12 cellular contexts compared by ENCODE assay signal in genomic region chr22:45006101-45006872, GRCh38. TPM values are rescaled to one million over a fixed set of nuclear protein-coding genes. Genes with fewer than 3 reads are reported as not detected.
DNase-seq lines count a peak whose midpoint lies in the region; ATAC-seq and TF ChIP-seq lines count a peak whose summit lies in the region.
"Had no signal": no experiment of that assay in that cellular context is flagged by ENCODE, and none has a peak within 500 bp of the region (broad histone marks: within the 10 kb centered on the region; RNA-seq: fewer than 3 reads in every experiment).

No MANE protein-coding gene starts in this region.

- peaks cover 54% of the 10 kb centered on the region for H3K27me3 Mint-ChIP-seq in Caco-2 (ENCODE audit: insufficient read depth, unreplicated experiment)
- H3K27me3 Mint-ChIP-seq in activated CD8-positive, alpha-beta T cell treated with anti-CD3 and anti-CD28 coated beads for 36 hours = peaks cover 51% of the 10 kb centered on the region

- CTCF ChIA-PET in Caco-2 (lab: Charles Lee) = interaction anchor here (1.3 to 2.0 kb wide), 2 partner anchors 31 to 84 kb away, joined by 4 read pairs; no protein-coding TSS in a partner anchor
- CTCF ChIA-PET in activated CD8-positive, alpha-beta T cell treated with anti-CD3 and anti-CD28 coated beads for 36 hours (lab: Charles Lee) = no interaction called here

- peak overlapping the region; percentile 40 for H3K4me3 ChIP-seq in Caco-2 (ENCODE audit: low read depth, low read length)
- H3K4me3 ChIP-seq in iPS DF 6.9 (ENCODE audit: low read length) = peak overlapping the region; percentile 69; the same call in 1 of the 2 replicates
- H3K4me3 ChIP-seq in prostate gland = peak overlapping the region; percentile 59 to 60
- H3K4me3 ChIP-seq in tibial artery = peak overlapping the region in 1 of 2 donors; percentile 52

- POLR2A ChIA-PET in Caco-2 (lab: Charles Lee) = interaction anchor here (0.7 kb wide), 1 partner anchor 37 kb away, joined by 3 read pairs; no protein-coding TSS in a partner anchor
- POLR2A ChIA-PET in activated CD8-positive, alpha-beta T cell treated with anti-CD3 and anti-CD28 coated beads for 36 hours (lab: Charles Lee) = interaction anchor here (0.5 kb wide), 1 partner anchor 137 kb away, joined by 3 read pairs; no protein-coding TSS in a partner anchor

- TF ChIP-seq POLR2A in prostate gland (IDR thresholded peaks at IDR 0.05) = no peak

- intact Hi-C loops in Caco-2 (cut with micrococcal nuclease; ENCODE audit: unreplicated experiment) = no loop called here
- intact Hi-C loops in activated CD8-positive, alpha-beta T cell treated with anti-CD3 and anti-CD28 coated beads for 36 hours (cut with micrococcal nuclease) = no loop called here
- intact Hi-C loops in prostate gland (cut with DNase I) = no loop called here
- intact Hi-C loops in tibial artery (cut with DNase I; ENCODE audit: low total_unique reads) = no loop called here

- H3K36me3 ChIP-seq in Caco-2 (ENCODE audit: control insufficient read depth, insufficient read depth, low read length) (no peaks in the 10 kb centered on the region), iPS DF 6.9 (ENCODE audit: control insufficient read depth, insufficient read depth, low read length) (peaks cover 5% of the 10 kb centered on the region), prostate gland (no peaks in the 10 kb centered on the region), tibial artery (no peaks in the 10 kb centered on the region)

- H3K9me3 ChIP-seq in Caco-2 (no peaks in the 10 kb centered on the region; the same call in 1 of the 2 replicates), iPS DF 6.9 (ENCODE audit: control insufficient read depth, insufficient read depth, low read length) (no peaks in the 10 kb centered on the region), prostate gland (no peaks in the 10 kb centered on the region), tibial artery (no peaks in the 10 kb centered on the region)

- H3K4me3 Mint-ChIP-seq in Caco-2 (ENCODE audit: unreplicated experiment) = peak overlapping the region; percentile 45
- H3K4me3 Mint-ChIP-seq in activated CD8-positive, alpha-beta T cell treated with anti-CD3 and anti-CD28 coated beads for 36 hours = peak overlapping the region; percentile 32

- H3K4me1 ChIP-seq in Caco-2 (peaks cover 4% of the 10 kb centered on the region), iPS DF 6.9 (ENCODE audit: control insufficient read depth, insufficient read depth, low read length) (peaks cover 2% of the 10 kb centered on the region; the same call in 1 of the 2 replicates), prostate gland (replicated peaks) (peaks cover 3% of the 10 kb centered on the region), tibial artery (peaks cover 0 to 49% (median 36%) of the 10 kb centered on the region in 4 donors)

- BruUV-seq in Caco-2 (replicated peaks; lab: Mats Ljungman, UMichigan) = no TSS peak

- H3K36me3 Mint-ChIP-seq in Caco-2 (ENCODE audit: insufficient read depth, unreplicated experiment) = peaks cover 5% of the 10 kb centered on the region
- no peaks in the 10 kb centered on the region for H3K36me3 Mint-ChIP-seq in activated CD8-positive, alpha-beta T cell treated with anti-CD3 and anti-CD28 coated beads for 36 hours (ENCODE audit: low read depth)

- no peaks in the 10 kb centered on the region for H3K27me3 ChIP-seq in Caco-2 (replicated peaks; ENCODE audit: control insufficient read depth, insufficient read depth, low read length)
- H3K27me3 ChIP-seq in iPS DF 6.9 (ENCODE audit: control insufficient read depth, insufficient read depth, low read length) = no peaks in the 10 kb centered on the region
- no peaks in the 10 kb centered on the region for H3K27me3 ChIP-seq in prostate gland (replicated peaks; ENCODE audit: insufficient read depth)
- peaks cover 0 to 88% of the 10 kb centered on the region in 2 donors for H3K27me3 ChIP-seq in tibial artery

- peaks cover 8% of the 10 kb centered on the region for H3K4me1 Mint-ChIP-seq in Caco-2 (ENCODE audit: low read depth, unreplicated experiment)
- H3K4me1 Mint-ChIP-seq in activated CD8-positive, alpha-beta T cell treated with anti-CD3 and anti-CD28 coated beads for 36 hours (ENCODE audit: low read depth) = peaks cover 11% of the 10 kb centered on the region

- no peak overlapping the region for H3K27ac Mint-ChIP-seq in Caco-2 (ENCODE audit: unreplicated experiment)
- no peak overlapping the region for H3K27ac Mint-ChIP-seq in activated CD8-positive, alpha-beta T cell treated with anti-CD3 and anti-CD28 coated beads for 36 hours

- no peak for TF ChIP-seq CTCF in Caco-2 (IDR thresholded peaks at IDR 0.05; ENCODE audit: insufficient read depth in 1 of 2, low read depth in 1 of 2, low read length in 1 of 2, severe bottlenecking in 1 of 2, unreplicated experiment in 1 of 2)
- TF ChIP-seq CTCF in activated CD8-positive, alpha-beta T cell treated with anti-CD3 and anti-CD28 coated beads for 36 hours (IDR thresholded peaks at IDR 0.05) = no peak
- no peak for TF ChIP-seq CTCF in prostate gland (IDR thresholded peaks at IDR 0.05)
- no peak for TF ChIP-seq CTCF in tibial artery (IDR thresholded peaks at IDR 0.05)

- no peak for ATAC-seq in activated CD8-positive, alpha-beta T cell treated with anti-CD3 and anti-CD28 coated beads for 36 hours
- ATAC-seq in GM18858 (IDR thresholded peaks at IDR 0.05; ENCODE audit: unreplicated experiment) = no peak

- no peaks in the 10 kb centered on the region for H3K9me3 Mint-ChIP-seq in Caco-2 (ENCODE audit: unreplicated experiment)
- H3K9me3 Mint-ChIP-seq in activated CD8-positive, alpha-beta T cell treated with anti-CD3 and anti-CD28 coated beads for 36 hours = no peaks in the 10 kb centered on the region

- no CpG with 5 or more reads among the region's 19 CpGs for WGBS in iPS DF 6.9 (ENCODE audit: insufficient coverage, insufficient read length)
- WGBS in prostate gland = 2% methylated on average over 19 of the region's 19 CpGs

- H3K27ac ChIP-seq in iPS DF 6.9 (ENCODE audit: low read length) = no peak overlapping the region
- H3K27ac ChIP-seq in prostate gland = peak overlapping the region; percentile 92 to 95
- no peak overlapping the region for H3K27ac ChIP-seq in tibial artery

- DNase-seq in Caco-2 (no peak), iPS DF 6.9 (ENCODE audit: low read depth, low spot score) (no peak), prostate gland (ENCODE audit: low spot score) (no peak), kidney tubule cell (ENCODE audit: low spot score) (no peak), dedifferentiated amniotic fluid mesenchymal stem cell (ENCODE audit: extremely low spot score) (no peak), tibial artery (no peak)
- DNase-seq in activated CD8-positive, alpha-beta T cell treated with anti-CD3 and anti-CD28 coated beads for 36 hours = no peak
- DNase-seq: activated naive CD4-positive, alpha-beta T cell treated with Interleukin-2 at 50 U/mL for 16 hours; KG1; NCI-H774; T-helper 9 cell had no signal

RNA-seq across cellular contexts. Expression of gene PHF21B, which starts 3.5 kb away (rescaled TPM):
- total RNA-seq in Caco-2 (2022) = 0.98 TPM in 1 of 2 replicates, not detected in the other
- total RNA-seq in activated CD8-positive, alpha-beta T cell treated with anti-CD3 and anti-CD28 coated beads for 36 hours = 1 to 10 TPM in 1 of 2 experiments, under 1 TPM in 1; 0.92 to 1.1 TPM
- total RNA-seq in prostate gland = 10 to 100 TPM in 1 of 2 donors, 1 to 10 TPM in 1; 9.7 to 27.3 TPM

Comparison
In these comparisons a context has a peak if more than half of its experiments do, and no peak if none do; other contexts are left out.
1. H3K27ac ChIP-seq: peak in prostate gland (2 of 2); none in iPS DF 6.9 (single experiment) and tibial artery (0 of 2).